In genomic region chr2:101831351-101831865, GRCh38 we compare ENCODE assay signal across 8 cellular contexts.
DNase-seq lines count a peak whose midpoint lies in the region; ATAC-seq and TF ChIP-seq lines count a peak whose summit lies in the region.

No MANE protein-coding gene starts in this region.

- H3K9me3 ChIP-seq in neutrophil (no peaks in the 10 kb centered on the region), testis (no peaks in the 10 kb centered on the region)

- no peak overlapping the region for H3K4me3 Mint-ChIP-seq in CD14-positive monocyte

- H3K27me3 Mint-ChIP-seq in CD14-positive monocyte (ENCODE audit: low read depth in 3 of 3): no peaks in the 10 kb centered on the region

- H3K27me3 ChIP-seq in neutrophil (no peaks in the 10 kb centered on the region), testis (no peaks in the 10 kb centered on the region)

- intact Hi-C loops in CD14-positive monocyte (cut with micrococcal nuclease): loop anchor here in 1 of 2 donors (2.0 to 10.0 kb wide), 3 partner anchors 413 to 817 kb away; no protein-coding TSS in a partner anchor
- intact Hi-C loops in testis (cut with DNase I; ENCODE audit: low total_unique reads): no loop called here

- no peak for TF ChIP-seq POLR2A in testis (IDR thresholded peaks at IDR 0.05)

- H3K4me1 Mint-ChIP-seq in CD14-positive monocyte: peaks cover 15% of the 10 kb centered on the region

- no peaks in the 10 kb centered on the region for H3K9me3 Mint-ChIP-seq in CD14-positive monocyte

- WGBS in testis, 2 donors: 58 to 60% methylated on average over 5 of the region's 5 CpGs

- ATAC-seq in HG03521 (IDR thresholded peaks at IDR 0.05; ENCODE audit: unreplicated experiment): peak; percentile 56

- H3K27ac ChIP-seq in neutrophil (peak overlapping the region; percentile 50), testis (peak overlapping the region; percentile 23 to 52)

- H3K4me3 ChIP-seq in fibroblast of the aortic adventitia (ENCODE audit: low read depth, low read length): no peak overlapping the region
- H3K4me3 ChIP-seq in neutrophil (ENCODE audit: low read depth in 1 of 2, low read length in 1 of 2): no peak overlapping the region
- H3K4me3 ChIP-seq in testis: no peak overlapping the region

- H3K27ac Mint-ChIP-seq in CD14-positive monocyte: peak overlapping the region in 1 of 7 donors; percentile 79

- DNase-seq in CD14-positive monocyte (ENCODE audit: low spot score) (peak; percentile 50), GM19238 (ENCODE audit: insufficient read length, low spot score) (peak; percentile 13), RKO (ENCODE audit: low spot score) (peak; percentile 71), fibroblast of the aortic adventitia (ENCODE audit: low read depth) (peak; percentile 81), testis (peak; percentile 87)
- peak; percentile 31 to 34 for DNase-seq in activated T-helper 1 cell treated with anti-CD3 and anti-CD28 coated beads, Interleukin-2, amount 50 U/mL, for 16 hours (ENCODE audit: low read depth in 1 of 2, low spot score in 1 of 2)

- H3K36me3 ChIP-seq in neutrophil (peaks cover 98% of the 10 kb centered on the region), testis (ENCODE audit: low read depth, missing control alignments) (no peaks in the 10 kb centered on the region)

- TF ChIP-seq CTCF in CD14-positive monocyte (IDR thresholded peaks at IDR 0.05) (peak; percentile 46), fibroblast of the aortic adventitia (IDR thresholded peaks at IDR 0.05; ENCODE audit: insufficient read depth, low read length) (peak; percentile 85), neutrophil (IDR thresholded peaks at IDR 0.05) (peak; percentile 38), testis (IDR thresholded peaks at IDR 0.05) (peak; percentile 59 to 74 (median 73))

- H3K4me1 ChIP-seq in neutrophil (ENCODE audit: control insufficient read depth in 1 of 2, insufficient read depth in 1 of 2, low read depth in 1 of 2, low read length in 1 of 2) (no peaks in the 10 kb centered on the region), testis (peaks cover 32% of the 10 kb centered on the region)

- peaks cover 70 to 93% of the 10 kb centered on the region in 2 donors for H3K36me3 Mint-ChIP-seq in CD14-positive monocyte

Comparison
In these comparisons a context has a peak if more than half of its experiments do, and no peak if none do; other contexts are left out.
1. DNase-seq: peak in every context shown above with its lines; median percentile 87 in testis; 81 in fibroblast of the aortic adventitia; 71 in RKO; 50 in CD14-positive monocyte; 32 in activated T-helper 1 cell treated with anti-CD3 and anti-CD28 coated beads, Interleukin-2, amount 50 U/mL, for 16 hours; 13 in GM19238.